ENCODE assay signal across 1 cellular context in genomic region chr7:768881-769504, GRCh38.
TF ChIP-seq lines count a peak whose summit lies in the region.

No MANE protein-coding gene starts in this region.

TF ChIP-seq in HepG2, 621 proteins besides CTCF, POLR2A, EP300 and RAD21:
- TF ChIP-seq ZBTB25 (CRISPR knock-in tag; IDR thresholded peaks at IDR 0.05) (no peak), ZNF251 (CRISPR knock-in tag; IDR thresholded peaks at IDR 0.05) (no peak), HMGXB3 (CRISPR knock-in tag; IDR thresholded peaks at IDR 0.05; ENCODE audit: borderline replicate concordance) (no peak), ZBTB33 (CRISPR knock-in tag; IDR thresholded peaks at IDR 0.05) (peak; percentile 37; the same call in 1 of the 2 replicates)
